ENCODE assay signal across 30 cellular contexts in genomic region chr4:8291701-8292387, GRCh38. TPM values are rescaled to one million over a fixed set of nuclear protein-coding genes. Genes with fewer than 3 reads are reported as not detected.
DNase-seq lines count a peak whose midpoint lies in the region; ATAC-seq, FAIRE-seq and TF ChIP-seq lines count a peak whose summit lies in the region.
"Had no signal": no experiment of that assay in that cellular context is flagged by ENCODE, and none has a peak within 500 bp of the region (broad histone marks: within the 10 kb centered on the region; RNA-seq: fewer than 3 reads in every experiment).

No MANE protein-coding gene starts in this region.

- TF ChIP-seq CTCF in osteoblast (IDR thresholded peaks at IDR 0.05; ENCODE audit: extremely low read depth, low read depth, low read length), result no peak
- TF ChIP-seq CTCF in upper lobe of right lung (IDR thresholded peaks at IDR 0.05), result no peak

- H2AFZ ChIP-seq in osteoblast (ENCODE audit: low read length), result no peak overlapping the region

- no peaks in the 10 kb centered on the region for H4K20me1 ChIP-seq in osteoblast (ENCODE audit: insufficient read depth, low read length)

- H3K36me3 ChIP-seq in osteoblast (ENCODE audit: insufficient read depth, low read length), result no peaks in the 10 kb centered on the region
- no peaks in the 10 kb centered on the region for H3K36me3 ChIP-seq in upper lobe of right lung
- H3K36me3 ChIP-seq: MG63 had no signal

- no peak for ATAC-seq in Right ventricle myocardium inferior
- ATAC-seq in Right ventricle myocardium superior (ENCODE audit: poor library complexity), result no peak
- ATAC-seq in right cardiac atrium, result no peak
- no peak for ATAC-seq in upper lobe of right lung
- ATAC-seq in HG03520 (IDR thresholded peaks at IDR 0.05; ENCODE audit: unreplicated experiment), result no peak
- ATAC-seq: HepG2, K562 had no signal

- no peak overlapping the region for H3K4me2 ChIP-seq in osteoblast (ENCODE audit: insufficient read depth, low read length)

- WGBS in right cardiac atrium, result 88% methylated on average over 18 of the region's 18 CpGs

- H3K27ac ChIP-seq in right cardiac atrium (ENCODE audit: low read length), result no peak overlapping the region
- H3K27ac ChIP-seq in osteoblast (ENCODE audit: low read depth, low read length), result no peak overlapping the region
- no peak overlapping the region for H3K27ac ChIP-seq in upper lobe of right lung
- H3K27ac ChIP-seq: 22Rv1, HL-60 had no signal

- no peak for TF ChIP-seq POLR2A in GM12892 (IDR thresholded peaks at IDR 0.05; ENCODE audit: low read depth, low read length)

- intact Hi-C loops in Right ventricle myocardium inferior (cut with DNase I) (no loop called here), Right ventricle myocardium superior (cut with DNase I) (no loop called here), right cardiac atrium (cut with DNase I) (no loop called here), upper lobe of right lung (cut with DNase I) (no loop called here)

- no peaks in the 10 kb centered on the region for H3K4me1 ChIP-seq in right cardiac atrium (ENCODE audit: control insufficient read depth, insufficient read depth, low read length)
- no peaks in the 10 kb centered on the region for H3K4me1 ChIP-seq in osteoblast (ENCODE audit: insufficient read depth, low read length)
- no peaks in the 10 kb centered on the region for H3K4me1 ChIP-seq in upper lobe of right lung

- H3K9me3 ChIP-seq in right cardiac atrium (ENCODE audit: control insufficient read depth, low read length) (no peaks in the 10 kb centered on the region), osteoblast (ENCODE audit: low read depth, low read length) (no peaks in the 10 kb centered on the region), upper lobe of right lung (no peaks in the 10 kb centered on the region)
- H3K9me3 ChIP-seq: MG63 had no signal

- H3K27me3 ChIP-seq in right cardiac atrium (ENCODE audit: control insufficient read depth, insufficient read depth), result no peaks in the 10 kb centered on the region
- no peaks in the 10 kb centered on the region for H3K27me3 ChIP-seq in osteoblast (ENCODE audit: insufficient read depth, low read length)
- H3K27me3 ChIP-seq in upper lobe of right lung, result no peaks in the 10 kb centered on the region
- H3K27me3 ChIP-seq: MG63 had no signal

- DNase-seq in Right ventricle myocardium inferior (ENCODE audit: missing footprints) (peak; percentile 11), Right ventricle myocardium superior (no peak), right cardiac atrium (peak; percentile 5 to 30 (median 6)), osteoblast (ENCODE audit: insufficient read length, low spot score, missing footprints) (peak; percentile 8), upper lobe of right lung (peak; percentile 22), NCI-H1930 (lab: John Stamatoyannopoulos, UW) (no peak), GM12892 (ENCODE audit: insufficient read length) (no peak)
- DNase-seq: ACHN, C1 segment of cervical spinal cord, GOT3, HCEC 1CT, MG63, NCI-H1048, NCI-H1436, NCI-H2029, NCI-H226, NCI-H510A treated with DMSO at 0.1 percent for 48 hours, NCI-H82, SHP77 had no signal

- no peaks in the 10 kb centered on the region for H3K79me2 ChIP-seq in osteoblast (ENCODE audit: insufficient read depth, low read length)

- FAIRE-seq in GM12892 (lab: Jason Lieb, UNC), result no peak
- FAIRE-seq: G401.6, GM18507, HepG2, K562, RCC 7860 had no signal

- no peak overlapping the region for H3K4me3 ChIP-seq in right cardiac atrium (ENCODE audit: low read length)
- H3K4me3 ChIP-seq in osteoblast (ENCODE audit: insufficient read depth, low read length), result no peak overlapping the region
- H3K4me3 ChIP-seq in upper lobe of right lung, result no peak overlapping the region
- H3K4me3 ChIP-seq: K562, MG63 had no signal

RNA-seq across cellular contexts. Expression of gene HTRA3, which starts 22.3 kb away (rescaled TPM):
- total RNA-seq in Right ventricle myocardium inferior (131 TPM), Right ventricle myocardium superior (123 TPM), right cardiac atrium (100 to 1,000 TPM in 2 of 4 donors, 10 to 100 TPM in 2; 52.8 to 133 (median 96.0) TPM), osteoblast (4.0 and 11.5 TPM in 2 replicates), upper lobe of right lung (25.0 TPM)
- polyA plus RNA-seq in right cardiac atrium, result 80.6 TPM
- polyA plus RNA-seq in GM12892 (2012; ENCODE audit: missing spikeins), result not detected
- total RNA-seq: CD8-positive, alpha-beta memory T cell; HepG2; HT-29; K562; OCI-LY7 had no signal
- polyA plus RNA-seq: CD8-positive, alpha-beta memory T cell had no signal

Comparison
In these comparisons a context has a peak if more than half of its experiments do, and no peak if none do; other contexts are left out.
1. DNase-seq: peak in Right ventricle myocardium inferior (single experiment), right cardiac atrium (3 of 3), osteoblast (single experiment) and upper lobe of right lung (single experiment); none in Right ventricle myocardium superior (single experiment), NCI-H1930 (0 of 2) and GM12892 (single experiment).